ENCODE assay signal across 22 cellular contexts in genomic region chr4:65983062-65983461, GRCh38.
"Had no signal": no experiment of that assay in that cellular context is flagged by ENCODE, and none has a peak within 500 bp of the region (broad histone marks: within the 10 kb centered on the region; RNA-seq: fewer than 3 reads in every experiment).

No MANE protein-coding gene starts in this region.

- H3K9me3 ChIP-seq: body of pancreas, ovary, right lobe of liver, tibial artery had no signal

- H3K36me3 ChIP-seq: ovary, right lobe of liver, spleen, tibial artery had no signal

- DNase-seq: activated CD4-positive, CD25-positive, alpha-beta regulatory T cell treated with anti-CD3 and anti-CD28 coated beads, Interleukin-2, amount 50 U/mL, for 72 hours; activated CD8-positive, alpha-beta memory T cell treated with anti-CD3 and anti-CD28 coated beads for 24 hours; activated CD8-positive, alpha-beta memory T cell treated with anti-CD3 and anti-CD28 coated beads, Interleukin-2, amount 50 U/mL, for 48 hours; activated effector memory CD4-positive, alpha-beta T cell treated with Interleukin-2 at 50 U/mL for 16 hours; activated naive CD4-positive, alpha-beta T cell treated with anti-CD3 and anti-CD28 coated beads, Interleukin-2, amount 50 U/mL, for 16 hours; activated T-cell treated with anti-CD3 and anti-CD28 coated beads, Interleukin-2, amount 50 U/mL, for 48 hours; body of pancreas; erythroblast; foreskin melanocyte; glutamatergic neuron; hypothalamus; left ventricle myocardium superior; mucosa of descending colon; naive B cell; ovary; right lobe of liver; spleen; stimulated activated naive B cell treated with anti-CD40 and anti-IgM and Interleukin-4, amounts not matched to agents 10 μg/mL and 1 μg/mL and 100 μg/mL, for 72 hours; T-helper 17 cell; tibial artery had no signal

- H3K27me3 ChIP-seq: body of pancreas, ovary, right lobe of liver, spleen, tibial artery had no signal

- H3K27ac ChIP-seq: body of pancreas, coronary artery, ovary, right lobe of liver, spleen, tibial artery, VCaP had no signal

- ATAC-seq: body of pancreas; left ventricle myocardium superior; mucosa of descending colon; right lobe of liver; stimulated activated naive B cell treated with anti-CD40 and anti-IgM and Interleukin-4, amounts not matched to agents 10 μg/mL and 1 μg/mL and 100 μg/mL, for 72 hours; T-helper 17 cell had no signal

- H3K4me3 ChIP-seq: body of pancreas, coronary artery, mucosa of descending colon, ovary, right lobe of liver, spleen, tibial artery had no signal

- H3K4me1 ChIP-seq: body of pancreas, right lobe of liver, spleen had no signal
